16 cellular contexts compared by ENCODE assay signal in genomic region chr10:11212686-11213085, GRCh38.
DNase-seq lines count a peak whose midpoint lies in the region; ATAC-seq, FAIRE-seq and TF ChIP-seq lines count a peak whose summit lies in the region.
"Had no signal": no experiment of that assay in that cellular context is flagged by ENCODE, and none has a peak within 500 bp of the region (broad histone marks: within the 10 kb centered on the region; RNA-seq: fewer than 3 reads in every experiment).

No MANE protein-coding gene starts in this region.

- 48 to 64% methylated on average over 3 of the region's 3 CpGs for WGBS in body of pancreas, 2 donors

- TF ChIP-seq CTCF in MM.1S (IDR thresholded peaks at IDR 0.05; ENCODE audit: low read length) (no peak), gastrocnemius medialis (IDR thresholded peaks at IDR 0.05 in 4 of 5, conservative IDR thresholded peaks at IDR 0.05 in 1 of 5) (no peak), body of pancreas (IDR thresholded peaks at IDR 0.05) (no peak), D721Med (IDR thresholded peaks at IDR 0.05; ENCODE audit: insufficient read depth, missing control alignments) (no peak)

- H3K27me3 ChIP-seq in MM.1S (replicated peaks; ENCODE audit: insufficient read depth, low read length) (no peaks in the 10 kb centered on the region), gastrocnemius medialis (no peaks in the 10 kb centered on the region), body of pancreas (no peaks in the 10 kb centered on the region)
- H3K27me3 ChIP-seq: hepatocyte, stomach had no signal

- peaks cover 79% of the 10 kb centered on the region for H4K20me1 ChIP-seq in MM.1S (ENCODE audit: insufficient read depth, low read length)

- H3K9me3 ChIP-seq in MM.1S (replicated peaks; ENCODE audit: insufficient read depth, low read length) (no peaks in the 10 kb centered on the region), gastrocnemius medialis (no peaks in the 10 kb centered on the region), body of pancreas (no peaks in the 10 kb centered on the region)
- H3K9me3 ChIP-seq: prostate gland, stomach had no signal

- H3K4me1 Mint-ChIP-seq in activated naive CD4-positive, alpha-beta T cell treated with anti-CD3 and anti-CD28 coated beads for 36 hours (ENCODE audit: low read depth): peaks cover 99% of the 10 kb centered on the region
- H3K4me1 Mint-ChIP-seq in central memory CD8-positive, alpha-beta T cell: peaks cover 99% of the 10 kb centered on the region
- peaks cover 99% of the 10 kb centered on the region for H3K4me1 Mint-ChIP-seq in stimulated activated effector memory CD8-positive, alpha-beta T cell treated with anti-CD3 and anti-CD28 coated beads, Interleukin-12 subunit alpha, Interleukin-12 subunit beta, amount 100 ng/mL, for 72 hours

- H3K27ac ChIP-seq in MM.1S (ENCODE audit: low read length): peak overlapping the region; percentile 82; the same call in 1 of the 2 replicates
- no peak overlapping the region for H3K27ac ChIP-seq in gastrocnemius medialis
- no peak overlapping the region for H3K27ac ChIP-seq in body of pancreas
- H3K27ac ChIP-seq: hepatocyte, prostate gland, stomach had no signal

- no peaks in the 10 kb centered on the region for H3K9me3 Mint-ChIP-seq in activated naive CD4-positive, alpha-beta T cell treated with anti-CD3 and anti-CD28 coated beads for 36 hours
- H3K9me3 Mint-ChIP-seq in central memory CD8-positive, alpha-beta T cell: no peaks in the 10 kb centered on the region
- no peaks in the 10 kb centered on the region for H3K9me3 Mint-ChIP-seq in stimulated activated effector memory CD8-positive, alpha-beta T cell treated with anti-CD3 and anti-CD28 coated beads, Interleukin-12 subunit alpha, Interleukin-12 subunit beta, amount 100 ng/mL, for 72 hours
- H3K9me3 Mint-ChIP-seq: WTC11 had no signal

- H3K4me2 ChIP-seq in MM.1S (ENCODE audit: low read depth, low read length): no peak overlapping the region
- H3K4me2 ChIP-seq: hepatocyte had no signal

- H3K36me3 ChIP-seq in MM.1S (replicated peaks; ENCODE audit: insufficient read depth, low read length): peaks cover 46% of the 10 kb centered on the region
- no peaks in the 10 kb centered on the region for H3K36me3 ChIP-seq in gastrocnemius medialis
- no peaks in the 10 kb centered on the region for H3K36me3 ChIP-seq in body of pancreas (replicated peaks in 1 of 2; ENCODE audit: insufficient read depth in 1 of 2, low read depth in 2 of 2)
- H3K36me3 ChIP-seq: prostate gland had no signal

- H3K27me3 Mint-ChIP-seq in activated naive CD4-positive, alpha-beta T cell treated with anti-CD3 and anti-CD28 coated beads for 36 hours (ENCODE audit: low read depth): no peaks in the 10 kb centered on the region
- H3K27me3 Mint-ChIP-seq in central memory CD8-positive, alpha-beta T cell: no peaks in the 10 kb centered on the region

- ATAC-seq in central memory CD8-positive, alpha-beta T cell (replicated peaks; ENCODE audit: extremely low read depth, poor library complexity, severe bottlenecking): no peak
- no peak for ATAC-seq in stimulated activated effector memory CD8-positive, alpha-beta T cell treated with anti-CD3 and anti-CD28 coated beads, Interleukin-12 subunit alpha, Interleukin-12 subunit beta, amount 100 ng/mL, for 72 hours
- ATAC-seq in gastrocnemius medialis (no peak), body of pancreas (no peak)
- ATAC-seq: K562 had no signal

- peak overlapping the region; percentile 95 for H3K27ac Mint-ChIP-seq in activated naive CD4-positive, alpha-beta T cell treated with anti-CD3 and anti-CD28 coated beads for 36 hours
- H3K27ac Mint-ChIP-seq in central memory CD8-positive, alpha-beta T cell (ENCODE audit: low read depth): peak overlapping the region; percentile 90
- peak overlapping the region; percentile 96 for H3K27ac Mint-ChIP-seq in stimulated activated effector memory CD8-positive, alpha-beta T cell treated with anti-CD3 and anti-CD28 coated beads, Interleukin-12 subunit alpha, Interleukin-12 subunit beta, amount 100 ng/mL, for 72 hours
- H3K27ac Mint-ChIP-seq: WTC11 had no signal

- H2AFZ ChIP-seq in MM.1S (ENCODE audit: low read length): no peak overlapping the region
- H2AFZ ChIP-seq: hepatocyte had no signal

- DNase-seq in activated naive CD4-positive, alpha-beta T cell treated with anti-CD3 and anti-CD28 coated beads for 36 hours: no peak
- no peak for DNase-seq in activated naive CD4-positive, alpha-beta T cell (lab: John Stamatoyannopoulos, UW)
- DNase-seq in MM.1S: no peak
- no peak for DNase-seq in central memory CD8-positive, alpha-beta T cell (ENCODE audit: low spot score in 2 of 2)
- no peak for DNase-seq in stimulated activated effector memory CD8-positive, alpha-beta T cell treated with anti-CD3 and anti-CD28 coated beads, Interleukin-12 subunit alpha, Interleukin-12 subunit beta, amount 100 ng/mL, for 72 hours (ENCODE audit: low spot score in 2 of 2)
- no peak for DNase-seq in gastrocnemius medialis
- DNase-seq in body of pancreas: no peak
- no peak for DNase-seq in D721Med (ENCODE audit: insufficient read length, low spot score)
- DNase-seq: NCI-H1092 treated with DMSO at 0.1 percent for 48 hours, stomach, SW 1271 had no signal

- in situ Hi-C loops in gastrocnemius medialis (cut with MboI; ENCODE audit: low sequenced_read_pairs in 4 of 4): no loop called here

- no peak overlapping the region for H3K4me3 Mint-ChIP-seq in activated naive CD4-positive, alpha-beta T cell treated with anti-CD3 and anti-CD28 coated beads for 36 hours
- peak overlapping the region; percentile 25 for H3K4me3 Mint-ChIP-seq in central memory CD8-positive, alpha-beta T cell
- peak overlapping the region; percentile 83 for H3K4me3 Mint-ChIP-seq in stimulated activated effector memory CD8-positive, alpha-beta T cell treated with anti-CD3 and anti-CD28 coated beads, Interleukin-12 subunit alpha, Interleukin-12 subunit beta, amount 100 ng/mL, for 72 hours
- H3K4me3 Mint-ChIP-seq: WTC11 had no signal

- H3K79me2 ChIP-seq in MM.1S (ENCODE audit: low read length): peaks cover 100% of the 10 kb centered on the region
- H3K79me2 ChIP-seq: hepatocyte had no signal

- FAIRE-seq in D721Med (lab: Jason Lieb, UNC): no peak
- FAIRE-seq: K562, RCC 7860 had no signal

- intact Hi-C loops in activated naive CD4-positive, alpha-beta T cell treated with anti-CD3 and anti-CD28 coated beads for 36 hours (cut with micrococcal nuclease): no loop called here
- intact Hi-C loops in gastrocnemius medialis (cut with DNase I; ENCODE audit: low total_unique reads) (no loop called here), body of pancreas (cut with DNase I) (no loop called here)

- no peak for TF ChIP-seq POLR2A in gastrocnemius medialis (IDR thresholded peaks at IDR 0.05)
- no peak for TF ChIP-seq POLR2A in body of pancreas (IDR thresholded peaks at IDR 0.05)

- H3K4me3 ChIP-seq in MM.1S (ENCODE audit: low read length) (no peak overlapping the region), gastrocnemius medialis (no peak overlapping the region), body of pancreas (no peak overlapping the region)
- H3K4me3 ChIP-seq: hepatocyte, K562, prostate gland, stomach had no signal

- H3F3A ChIP-seq in MM.1S (ENCODE audit: insufficient read depth, low read length): peaks cover 83% of the 10 kb centered on the region

- CTCF ChIA-PET in activated naive CD4-positive, alpha-beta T cell treated with anti-CD3 and anti-CD28 coated beads for 36 hours (lab: Charles Lee): interaction anchor here (0.7 kb wide), 1 partner anchor 79 kb away, joined by 4 read pairs; no protein-coding TSS in a partner anchor

- peaks cover 44% of the 10 kb centered on the region for H3K36me3 Mint-ChIP-seq in activated naive CD4-positive, alpha-beta T cell treated with anti-CD3 and anti-CD28 coated beads for 36 hours (ENCODE audit: low read depth)
- H3K36me3 Mint-ChIP-seq in central memory CD8-positive, alpha-beta T cell (ENCODE audit: insufficient read depth): peaks cover 70% of the 10 kb centered on the region
- no peaks in the 10 kb centered on the region for H3K36me3 Mint-ChIP-seq in stimulated activated effector memory CD8-positive, alpha-beta T cell treated with anti-CD3 and anti-CD28 coated beads, Interleukin-12 subunit alpha, Interleukin-12 subunit beta, amount 100 ng/mL, for 72 hours
- H3K36me3 Mint-ChIP-seq: WTC11 had no signal

- no peaks in the 10 kb centered on the region for H3K9me2 ChIP-seq in MM.1S (replicated peaks; ENCODE audit: insufficient read depth, low read length)

- no peak overlapping the region for H3K9ac ChIP-seq in MM.1S (ENCODE audit: low read length)

- H3K4me1 ChIP-seq in MM.1S (ENCODE audit: low read length): peaks cover 75% of the 10 kb centered on the region
- peaks cover 22 to 25% of the 10 kb centered on the region in 2 donors for H3K4me1 ChIP-seq in gastrocnemius medialis
- H3K4me1 ChIP-seq in body of pancreas: peaks cover 11% of the 10 kb centered on the region
- H3K4me1 ChIP-seq: prostate gland had no signal
